20 cellular contexts compared by ENCODE assay signal in the genomic region with DNA sequence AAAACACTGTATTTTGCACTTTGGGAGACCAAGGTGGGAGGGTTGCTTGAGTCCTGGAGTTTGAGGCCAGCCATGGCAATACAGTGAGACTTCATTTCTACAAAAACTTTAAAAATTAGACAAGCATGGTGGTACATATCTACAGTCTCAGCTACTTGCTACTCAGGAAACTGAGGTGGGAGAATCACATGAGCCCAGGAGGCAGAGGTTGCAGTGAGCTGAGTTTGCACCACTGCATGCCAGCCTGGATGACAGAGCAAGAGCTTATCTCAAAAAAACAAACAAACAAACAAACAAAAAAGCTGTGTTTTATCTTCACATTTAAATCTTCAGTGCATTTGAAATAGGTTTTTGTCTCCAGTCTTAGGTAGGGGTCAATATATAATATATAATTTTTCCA. TPM values are rescaled to one million over a fixed set of nuclear protein-coding genes. Genes with fewer than 3 reads are reported as not detected.
DNase-seq lines count a peak whose midpoint lies in the region; ATAC-seq, FAIRE-seq and TF ChIP-seq lines count a peak whose summit lies in the region.
"Had no signal": no experiment of that assay in that cellular context is flagged by ENCODE, and none has a peak within 500 bp of the region (broad histone marks: within the 10 kb centered on the region; RNA-seq: fewer than 3 reads in every experiment).

No MANE protein-coding gene starts in this region.

- no peaks in the 10 kb centered on the region for H3K9me3 ChIP-seq in KOPT-K1 (ENCODE audit: insufficient read depth, low read length, poor library complexity, severe bottlenecking)
- no peaks in the 10 kb centered on the region for H3K9me3 ChIP-seq in SU-DHL-6 (ENCODE audit: insufficient read depth, low read length)
- H3K9me3 ChIP-seq in spleen: no peaks in the 10 kb centered on the region
- H3K9me3 ChIP-seq: SJCRH30 had no signal

- H3K4me3 ChIP-seq in SU-DHL-6 (ENCODE audit: insufficient read depth, low read length, poor library complexity, severe bottlenecking) (no peak overlapping the region), spleen (no peak overlapping the region)
- H3K4me3 ChIP-seq: GM23338, SJCRH30 had no signal

- H4K20me1 ChIP-seq in SU-DHL-6 (ENCODE audit: low read depth, low read length): no peaks in the 10 kb centered on the region

- H3K27me3 ChIP-seq in SU-DHL-6 (ENCODE audit: low read length) (no peaks in the 10 kb centered on the region), spleen (replicated peaks in 1 of 7) (no peaks in the 10 kb centered on the region)
- H3K27me3 ChIP-seq: SJCRH30 had no signal

- no peak for DNase-seq in activated CD8-positive, alpha-beta memory T cell treated with anti-CD3 and anti-CD28 coated beads, Interleukin-2, amount 10 ng/mL, durations not matched to agents 7 days and 5 days
- DNase-seq in activated CD8-positive, alpha-beta memory T cell treated with anti-CD3 and anti-CD28 coated beads, Interleukin-2, amount 50 U/mL, for 48 hours: no peak
- no peak for DNase-seq in spleen
- no peak for DNase-seq in HTR-8/SVneo (ENCODE audit: insufficient read length, low spot score)
- no peak for DNase-seq in ACHN
- DNase-seq: DMS79 treated with DMSO at 0.1 percent for 48 hours, HCEC 1CT, NCI-H1417 treated with DMSO at 0.1 percent for 48 hours, NCI-H187 treated with DMSO at 0.1 percent for 48 hours, NCI-H226, NCI-H524 treated with DMSO at 0.1 percent for 48 hours, SJCRH30 had no signal

- no peak for TF ChIP-seq POLR2A in spleen (IDR thresholded peaks at IDR 0.05)

- H3K4me1 ChIP-seq in spleen: peaks cover 4 to 43% (median 28%) of the 10 kb centered on the region in 6 donors
- H3K4me1 ChIP-seq: SJCRH30 had no signal

- no peak for TF ChIP-seq CTCF in SU-DHL-6 (IDR thresholded peaks at IDR 0.05; ENCODE audit: insufficient read depth, low read length, poor library complexity, severe bottlenecking)
- no peak for TF ChIP-seq CTCF in spleen (IDR thresholded peaks at IDR 0.05 in 8 of 11, conservative IDR thresholded peaks at IDR 0.05 in 3 of 11)

- peak overlapping the region; percentile 74 for H3K4me2 ChIP-seq in SU-DHL-6 (ENCODE audit: low read depth, low read length, poor library complexity, severe bottlenecking)
- H3K4me2 ChIP-seq: GM23338 had no signal

- H2AFZ ChIP-seq in SU-DHL-6 (ENCODE audit: low read depth, low read length, severe bottlenecking): peak overlapping the region; percentile 1
- H2AFZ ChIP-seq: GM23338 had no signal

- H3K9me2 ChIP-seq in SU-DHL-6 (replicated peaks; ENCODE audit: insufficient read depth, low read length): no peaks in the 10 kb centered on the region

- ATAC-seq in activated CD8-positive, alpha-beta memory T cell treated with anti-CD3 and anti-CD28 coated beads, Interleukin-2, amount 10 ng/mL, durations not matched to agents 7 days and 5 days: no peak
- no peak for ATAC-seq in GM18858 (IDR thresholded peaks at IDR 0.05; ENCODE audit: unreplicated experiment)
- ATAC-seq: GM23338, Panc1 had no signal

- H3K4me3 Mint-ChIP-seq in activated CD8-positive, alpha-beta memory T cell treated with anti-CD3 and anti-CD28 coated beads, Interleukin-2, amount 10 ng/mL, durations not matched to agents 7 days and 5 days: no peak overlapping the region
- H3K4me3 Mint-ChIP-seq: GM23338 had no signal

- peak overlapping the region; percentile 86 for H3K27ac ChIP-seq in KOPT-K1 (ENCODE audit: low read depth, low read length, poor library complexity, severe bottlenecking)
- H3K27ac ChIP-seq in SU-DHL-6 (ENCODE audit: low read depth, low read length): peak overlapping the region; percentile 84; the same call in 1 of the 2 replicates
- H3K27ac ChIP-seq in spleen: peak overlapping the region in 5 of 8 donors; percentile 1 to 79 (median 71)
- H3K27ac ChIP-seq: C4-2B, SJCRH30 had no signal

- H3K27me3 Mint-ChIP-seq in activated CD8-positive, alpha-beta memory T cell treated with anti-CD3 and anti-CD28 coated beads, Interleukin-2, amount 10 ng/mL, durations not matched to agents 7 days and 5 days: no peaks in the 10 kb centered on the region

- H3K79me2 ChIP-seq in SU-DHL-6 (ENCODE audit: insufficient read depth, low read length): no peaks in the 10 kb centered on the region

- peaks cover 22% of the 10 kb centered on the region for H3F3A ChIP-seq in SU-DHL-6 (ENCODE audit: insufficient read depth)

- intact Hi-C loops in spleen (cut with DNase I; ENCODE audit: low total_unique reads): loop anchor here (10.0 kb wide), 1 partner anchor 236 kb away; no protein-coding TSS in a partner anchor

- H3K4me1 Mint-ChIP-seq in activated CD8-positive, alpha-beta memory T cell treated with anti-CD3 and anti-CD28 coated beads, Interleukin-2, amount 10 ng/mL, durations not matched to agents 7 days and 5 days: peaks cover 27% of the 10 kb centered on the region

- no peaks in the 10 kb centered on the region for H3K36me3 ChIP-seq in KOPT-K1 (ENCODE audit: insufficient read depth, low read length)
- H3K36me3 ChIP-seq in SU-DHL-6 (ENCODE audit: low read length): no peaks in the 10 kb centered on the region
- no peaks in the 10 kb centered on the region for H3K36me3 ChIP-seq in spleen
- H3K36me3 ChIP-seq: SJCRH30 had no signal

- peaks cover 7% of the 10 kb centered on the region for H3K36me3 Mint-ChIP-seq in activated CD8-positive, alpha-beta memory T cell treated with anti-CD3 and anti-CD28 coated beads, Interleukin-2, amount 10 ng/mL, durations not matched to agents 7 days and 5 days

- in situ Hi-C loops in ACHN (cut with HindIII; ENCODE audit: low pct_ligation_motif_present, low pct_unique_long_range_greater_than_20kb, low sequenced_read_pairs): no loop called here

- no peak for FAIRE-seq in HTR-8/SVneo (lab: Jason Lieb, UNC)

- no peak overlapping the region for H3K9ac ChIP-seq in SU-DHL-6 (ENCODE audit: low read length)

- H3K27ac Mint-ChIP-seq in activated CD8-positive, alpha-beta memory T cell treated with anti-CD3 and anti-CD28 coated beads, Interleukin-2, amount 10 ng/mL, durations not matched to agents 7 days and 5 days: peak overlapping the region; percentile 85
- H3K27ac Mint-ChIP-seq: GM23338 had no signal

- H3K9me3 Mint-ChIP-seq in activated CD8-positive, alpha-beta memory T cell treated with anti-CD3 and anti-CD28 coated beads, Interleukin-2, amount 10 ng/mL, durations not matched to agents 7 days and 5 days (ENCODE audit: low read depth): no peaks in the 10 kb centered on the region

- CTCF ChIA-PET in activated CD8-positive, alpha-beta memory T cell treated with anti-CD3 and anti-CD28 coated beads, Interleukin-2, amount 10 ng/mL, durations not matched to agents 7 days and 5 days (lab: Charles Lee): interaction anchor here (0.9 to 1.7 kb wide), 4 partner anchors 28 to 234 kb away, joined by 3 to 5 read pairs (median 4); no protein-coding TSS in a partner anchor

RNA-seq across cellular contexts. Expression of gene SLC9C1, which starts 4.8 kb away (rescaled TPM):
- total RNA-seq in activated CD8-positive, alpha-beta memory T cell treated with anti-CD3 and anti-CD28 coated beads, Interleukin-2, amount 10 ng/mL, durations not matched to agents 7 days and 5 days: under 1 TPM in 1 of 2 experiments, not detected in 1; 0.28 TPM
- total RNA-seq in spleen: under 1 TPM in 1 of 7 donors, not detected in 6; 0.18 TPM
- under 1 TPM in 1 of 3 donors, not detected in 2; 0.05 TPM for polyA plus RNA-seq in spleen
- total RNA-seq: A172, G401, SJCRH30 had no signal

RNA-seq across cellular contexts. Expression of gene CD200, which starts 34.2 kb away (rescaled TPM):
- total RNA-seq in activated CD8-positive, alpha-beta memory T cell treated with anti-CD3 and anti-CD28 coated beads, Interleukin-2, amount 10 ng/mL, durations not matched to agents 7 days and 5 days: 1 to 10 TPM in 1 of 2 experiments, under 1 TPM in 1; 0.67 to 3.6 TPM
- total RNA-seq in spleen: 1 to 10 TPM; 4.8 to 9.3 (median 6.9) TPM
- 10 to 100 TPM in 1 of 3 donors, 1 to 10 TPM in 2; 4.3 to 13.1 (median 4.5) TPM for polyA plus RNA-seq in spleen
- total RNA-seq: A172, G401, SJCRH30 had no signal
